In the genomic region with DNA sequence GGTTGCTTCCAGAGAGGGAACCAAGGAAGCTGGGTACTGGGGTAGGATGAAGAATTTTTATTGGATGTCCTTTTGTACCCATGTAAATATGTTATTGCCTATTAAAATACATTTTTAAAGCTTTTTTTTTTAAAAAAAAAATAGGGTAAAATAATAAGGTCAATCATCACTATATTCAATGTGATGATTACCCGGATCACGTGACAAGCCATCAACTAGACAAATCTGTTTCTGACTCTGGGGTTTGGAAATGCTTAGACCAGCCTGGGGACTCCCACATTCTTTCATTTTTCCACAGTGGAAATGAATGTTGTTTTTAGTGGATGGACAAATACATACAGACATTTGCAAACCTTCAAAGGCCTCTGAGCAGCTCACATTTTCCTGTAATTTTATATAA, we compare ENCODE assay signal across 2 cellular contexts.
TF ChIP-seq lines count a peak whose summit lies in the region.

No MANE protein-coding gene starts in this region.

TF ChIP-seq in HepG2, 621 proteins besides CTCF, POLR2A, EP300 and RAD21 (continues in another document):
- TF ChIP-seq, protein P1, sequence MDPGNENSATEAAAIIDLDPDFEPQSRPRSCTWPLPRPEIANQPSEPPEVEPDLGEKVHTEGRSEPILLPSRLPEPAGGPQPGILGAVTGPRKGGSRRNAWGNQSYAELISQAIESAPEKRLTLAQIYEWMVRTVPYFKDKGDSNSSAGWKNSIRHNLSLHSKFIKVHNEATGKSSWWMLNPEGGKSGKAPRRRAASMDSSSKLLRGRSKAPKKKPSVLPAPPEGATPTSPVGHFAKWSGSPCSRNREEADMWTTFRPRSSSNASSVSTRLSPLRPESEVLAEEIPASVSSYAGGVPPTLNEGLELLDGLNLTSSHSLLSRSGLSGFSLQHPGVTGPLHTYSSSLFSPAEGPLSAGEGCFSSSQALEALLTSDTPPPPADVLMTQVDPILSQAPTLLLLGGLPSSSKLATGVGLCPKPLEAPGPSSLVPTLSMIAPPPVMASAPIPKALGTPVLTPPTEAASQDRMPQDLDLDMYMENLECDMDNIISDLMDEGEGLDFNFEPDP (CRISPR knock-in tag; conservative IDR thresholded peaks at IDR 0.05) = no peak
- no peak for TF ChIP-seq SYNCRIP (IDR thresholded peaks at IDR 0.05; ENCODE audit: insufficient read depth, low read depth, low read length)
- TF ChIP-seq ZNF296 (CRISPR knock-in tag; conservative IDR thresholded peaks at IDR 0.05) = no peak
- no peak for TF ChIP-seq TEAD2 (CRISPR knock-in tag; IDR thresholded peaks at IDR 0.05)
- TF ChIP-seq RAD51 (IDR thresholded peaks at IDR 0.05; ENCODE audit: borderline replicate concordance) = peak; percentile 74
- no peak for TF ChIP-seq PHF5A (CRISPR knock-in tag; IDR thresholded peaks at IDR 0.05; ENCODE audit: low read depth, unreplicated experiment)
- TF ChIP-seq ZNF768 (CRISPR knock-in tag; IDR thresholded peaks at IDR 0.05) = no peak
- TF ChIP-seq CBX5 (CRISPR knock-in tag; IDR thresholded peaks at IDR 0.05; ENCODE audit: borderline replicate concordance) = no peak
- TF ChIP-seq KLF16 (CRISPR knock-in tag; IDR thresholded peaks at IDR 0.05) = no peak
- TF ChIP-seq, protein P2, sequence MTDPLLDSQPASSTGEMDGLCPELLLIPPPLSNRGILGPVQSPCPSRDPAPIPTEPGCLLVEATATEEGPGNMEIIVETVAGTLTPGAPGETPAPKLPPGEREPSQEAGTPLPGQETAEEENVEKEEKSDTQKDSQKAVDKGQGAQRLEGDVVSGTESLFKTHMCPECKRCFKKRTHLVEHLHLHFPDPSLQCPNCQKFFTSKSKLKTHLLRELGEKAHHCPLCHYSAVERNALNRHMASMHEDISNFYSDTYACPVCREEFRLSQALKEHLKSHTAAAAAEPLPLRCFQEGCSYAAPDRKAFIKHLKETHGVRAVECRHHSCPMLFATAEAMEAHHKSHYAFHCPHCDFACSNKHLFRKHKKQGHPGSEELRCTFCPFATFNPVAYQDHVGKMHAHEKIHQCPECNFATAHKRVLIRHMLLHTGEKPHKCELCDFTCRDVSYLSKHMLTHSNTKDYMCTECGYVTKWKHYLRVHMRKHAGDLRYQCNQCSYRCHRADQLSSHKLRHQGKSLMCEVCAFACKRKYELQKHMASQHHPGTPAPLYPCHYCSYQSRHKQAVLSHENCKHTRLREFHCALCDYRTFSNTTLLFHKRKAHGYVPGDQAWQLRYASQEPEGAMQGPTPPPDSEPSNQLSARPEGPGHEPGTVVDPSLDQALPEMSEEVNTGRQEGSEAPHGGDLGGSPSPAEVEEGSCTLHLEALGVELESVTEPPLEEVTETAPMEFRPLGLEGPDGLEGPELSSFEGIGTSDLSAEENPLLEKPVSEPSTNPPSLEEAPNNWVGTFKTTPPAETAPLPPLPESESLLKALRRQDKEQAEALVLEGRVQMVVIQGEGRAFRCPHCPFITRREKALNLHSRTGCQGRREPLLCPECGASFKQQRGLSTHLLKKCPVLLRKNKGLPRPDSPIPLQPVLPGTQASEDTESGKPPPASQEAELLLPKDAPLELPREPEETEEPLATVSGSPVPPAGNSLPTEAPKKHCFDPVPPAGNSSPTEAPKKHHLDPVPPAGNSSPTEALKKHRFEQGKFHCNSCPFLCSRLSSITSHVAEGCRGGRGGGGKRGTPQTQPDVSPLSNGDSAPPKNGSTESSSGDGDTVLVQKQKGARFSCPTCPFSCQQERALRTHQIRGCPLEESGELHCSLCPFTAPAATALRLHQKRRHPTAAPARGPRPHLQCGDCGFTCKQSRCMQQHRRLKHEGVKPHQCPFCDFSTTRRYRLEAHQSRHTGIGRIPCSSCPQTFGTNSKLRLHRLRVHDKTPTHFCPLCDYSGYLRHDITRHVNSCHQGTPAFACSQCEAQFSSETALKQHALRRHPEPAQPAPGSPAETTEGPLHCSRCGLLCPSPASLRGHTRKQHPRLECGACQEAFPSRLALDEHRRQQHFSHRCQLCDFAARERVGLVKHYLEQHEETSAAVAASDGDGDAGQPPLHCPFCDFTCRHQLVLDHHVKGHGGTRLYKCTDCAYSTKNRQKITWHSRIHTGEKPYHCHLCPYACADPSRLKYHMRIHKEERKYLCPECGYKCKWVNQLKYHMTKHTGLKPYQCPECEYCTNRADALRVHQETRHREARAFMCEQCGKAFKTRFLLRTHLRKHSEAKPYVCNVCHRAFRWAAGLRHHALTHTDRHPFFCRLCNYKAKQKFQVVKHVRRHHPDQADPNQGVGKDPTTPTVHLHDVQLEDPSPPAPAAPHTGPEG (CRISPR knock-in tag; IDR thresholded peaks at IDR 0.05) = no peak
- TF ChIP-seq ZNF75D (CRISPR knock-in tag; IDR thresholded peaks at IDR 0.05; ENCODE audit: borderline replicate concordance) = no peak
- TF ChIP-seq ZNF326 (CRISPR knock-in tag; IDR thresholded peaks at IDR 0.05; ENCODE audit: borderline replicate concordance) = no peak

TF ChIP-seq in neural cell, 6 proteins besides CTCF, POLR2A, EP300 and RAD21:
- no peak for TF ChIP-seq TAF1 (IDR thresholded peaks at IDR 0.05; ENCODE audit: low read depth)
- TF ChIP-seq MXI1 (conservative IDR thresholded peaks at IDR 0.05; ENCODE audit: poor library complexity, severe bottlenecking) = no peak
- TF ChIP-seq POLR2AphosphoS5 (IDR thresholded peaks at IDR 0.05) = no peak
- TF ChIP-seq, protein P3, sequence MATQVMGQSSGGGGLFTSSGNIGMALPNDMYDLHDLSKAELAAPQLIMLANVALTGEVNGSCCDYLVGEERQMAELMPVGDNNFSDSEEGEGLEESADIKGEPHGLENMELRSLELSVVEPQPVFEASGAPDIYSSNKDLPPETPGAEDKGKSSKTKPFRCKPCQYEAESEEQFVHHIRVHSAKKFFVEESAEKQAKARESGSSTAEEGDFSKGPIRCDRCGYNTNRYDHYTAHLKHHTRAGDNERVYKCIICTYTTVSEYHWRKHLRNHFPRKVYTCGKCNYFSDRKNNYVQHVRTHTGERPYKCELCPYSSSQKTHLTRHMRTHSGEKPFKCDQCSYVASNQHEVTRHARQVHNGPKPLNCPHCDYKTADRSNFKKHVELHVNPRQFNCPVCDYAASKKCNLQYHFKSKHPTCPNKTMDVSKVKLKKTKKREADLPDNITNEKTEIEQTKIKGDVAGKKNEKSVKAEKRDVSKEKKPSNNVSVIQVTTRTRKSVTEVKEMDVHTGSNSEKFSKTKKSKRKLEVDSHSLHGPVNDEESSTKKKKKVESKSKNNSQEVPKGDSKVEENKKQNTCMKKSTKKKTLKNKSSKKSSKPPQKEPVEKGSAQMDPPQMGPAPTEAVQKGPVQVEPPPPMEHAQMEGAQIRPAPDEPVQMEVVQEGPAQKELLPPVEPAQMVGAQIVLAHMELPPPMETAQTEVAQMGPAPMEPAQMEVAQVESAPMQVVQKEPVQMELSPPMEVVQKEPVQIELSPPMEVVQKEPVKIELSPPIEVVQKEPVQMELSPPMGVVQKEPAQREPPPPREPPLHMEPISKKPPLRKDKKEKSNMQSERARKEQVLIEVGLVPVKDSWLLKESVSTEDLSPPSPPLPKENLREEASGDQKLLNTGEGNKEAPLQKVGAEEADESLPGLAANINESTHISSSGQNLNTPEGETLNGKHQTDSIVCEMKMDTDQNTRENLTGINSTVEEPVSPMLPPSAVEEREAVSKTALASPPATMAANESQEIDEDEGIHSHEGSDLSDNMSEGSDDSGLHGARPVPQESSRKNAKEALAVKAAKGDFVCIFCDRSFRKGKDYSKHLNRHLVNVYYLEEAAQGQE (IDR thresholded peaks at IDR 0.05; ENCODE audit: borderline replicate concordance) = no peak
- TF ChIP-seq SMC3 (conservative IDR thresholded peaks at IDR 0.05; ENCODE audit: poor library complexity) = no peak
- TF ChIP-seq EZH2 (IDR thresholded peaks at IDR 0.05; ENCODE audit: borderline replicate concordance, insufficient read depth, low read length, poor library complexity, severe bottlenecking) = no peak
